13 cellular contexts compared by ENCODE assay signal in genomic region chr1:199272107-199272506, GRCh38.
DNase-seq lines count a peak whose midpoint lies in the region; ATAC-seq, FAIRE-seq and TF ChIP-seq lines count a peak whose summit lies in the region.
"Had no signal": no experiment of that assay in that cellular context is flagged by ENCODE, and none has a peak within 500 bp of the region (broad histone marks: within the 10 kb centered on the region; RNA-seq: fewer than 3 reads in every experiment).

No MANE protein-coding gene starts in this region.

- H3K18ac ChIP-seq in mesenchymal stem cell (ENCODE audit: low read depth in 1 of 2, low read length in 2 of 2), result no peak overlapping the region

- H3K4me2 ChIP-seq in mesenchymal stem cell (ENCODE audit: low read length, poor library complexity, severe bottlenecking), result no peak overlapping the region

- H3K36me3 ChIP-seq in bronchial epithelial cell (ENCODE audit: control insufficient read depth, insufficient read depth, low read length), result no peaks in the 10 kb centered on the region
- H3K36me3 ChIP-seq in mesenchymal stem cell (ENCODE audit: control insufficient read depth in 1 of 2, insufficient read depth in 2 of 2, low read depth in 1 of 2, low read length in 2 of 2), result no peaks in the 10 kb centered on the region
- H3K36me3 ChIP-seq: heart right ventricle had no signal

- no peak overlapping the region for H3K4me3 ChIP-seq in AG04450 (ENCODE audit: low read depth, low read length)
- no peak overlapping the region for H3K4me3 ChIP-seq in bronchial epithelial cell (ENCODE audit: low read depth, low read length)
- H3K4me3 ChIP-seq in mesenchymal stem cell (ENCODE audit: insufficient read depth in 1 of 2, low read depth in 1 of 2, low read length in 2 of 2), result no peak overlapping the region
- H3K4me3 ChIP-seq: heart right ventricle had no signal

- no peak overlapping the region for H2AK5ac ChIP-seq in mesenchymal stem cell (ENCODE audit: low read length, severe bottlenecking)

- H3K9me3 ChIP-seq in AG04450 (ENCODE audit: control insufficient read depth, insufficient read depth, low read length), result no peaks in the 10 kb centered on the region
- H3K9me3 ChIP-seq in mesenchymal stem cell (ENCODE audit: control insufficient read depth, low read length), result no peaks in the 10 kb centered on the region
- H3K9me3 ChIP-seq: heart right ventricle had no signal

- H3K23ac ChIP-seq in mesenchymal stem cell (ENCODE audit: low read length in 2 of 2), result no peak overlapping the region

- WGBS in mesenchymal stem cell, result 0% methylated on average over 1 of the region's 3 CpGs

- no peak for TF ChIP-seq RAD21 in Ishikawa (IDR thresholded peaks at IDR 0.05; ENCODE audit: low read depth)

- DNase-seq in AG04450 (ENCODE audit: low read depth, low spot score) (peak; percentile 29), bronchial epithelial cell (ENCODE audit: low read depth) (peak; percentile 54), mesenchymal stem cell (peak; percentile 70), NCI-H187 (lab: John Stamatoyannopoulos, UW) (no peak), GF-D8 (lab: John Stamatoyannopoulos, UW) (no peak)
- DNase-seq: activated CD4-positive, CD25-positive, alpha-beta regulatory T cell; CD4-positive, CD25-positive, alpha-beta regulatory T cell; NCI-H187 treated with DMSO at 0.1 percent for 48 hours; SHP77 had no signal

- no peak overlapping the region for H2AFZ ChIP-seq in mesenchymal stem cell (ENCODE audit: low read depth, low read length)

- no peak for TF ChIP-seq EP300 in Ishikawa (IDR thresholded peaks at IDR 0.05; ENCODE audit: borderline replicate concordance)

- H3K27ac ChIP-seq in AG04450 (ENCODE audit: low read depth, low read length), result no peak overlapping the region
- peak overlapping the region; percentile 98 for H3K27ac ChIP-seq in mesenchymal stem cell (ENCODE audit: low read length, poor library complexity, severe bottlenecking)
- H3K27ac ChIP-seq: heart right ventricle had no signal

- H3K79me1 ChIP-seq in mesenchymal stem cell (replicated peaks; ENCODE audit: low read length, poor library complexity, severe bottlenecking), result no peaks in the 10 kb centered on the region

- peak overlapping the region; percentile 15 for H3K9ac ChIP-seq in mesenchymal stem cell (ENCODE audit: low read length)

- FAIRE-seq in bronchial epithelial cell (lab: Jason Lieb, UNC), result no peak

- no peak overlapping the region for H3K14ac ChIP-seq in mesenchymal stem cell (ENCODE audit: low read length in 2 of 2)

- H4K8ac ChIP-seq in mesenchymal stem cell (ENCODE audit: low read length), result no peak overlapping the region

- POLR2A ChIA-PET in AG04450 (lab: Yijun Ruan, JAX), result no interaction called here

- no peak for ATAC-seq in GM19452 (IDR thresholded peaks at IDR 0.05; ENCODE audit: unreplicated experiment)
- ATAC-seq in HG03280 (IDR thresholded peaks at IDR 0.05; ENCODE audit: unreplicated experiment), result no peak

- H2BK15ac ChIP-seq in mesenchymal stem cell (ENCODE audit: low read depth, poor library complexity, severe bottlenecking), result no peak overlapping the region

- peaks cover 5% of the 10 kb centered on the region for H3K4me1 ChIP-seq in mesenchymal stem cell (ENCODE audit: control insufficient read depth, insufficient read depth, low read depth, low read length)

- no peak overlapping the region for H2BK120ac ChIP-seq in mesenchymal stem cell (ENCODE audit: low read depth, low read length)

- no peak overlapping the region for H2BK12ac ChIP-seq in mesenchymal stem cell (ENCODE audit: low read length in 2 of 2)

- CTCF ChIA-PET in AG04450 (lab: Charles Lee), result no interaction called here

- no peak overlapping the region for H3K4ac ChIP-seq in mesenchymal stem cell (ENCODE audit: low read depth in 1 of 2, low read length in 2 of 2)

- H3K27me3 ChIP-seq in AG04450 (ENCODE audit: control insufficient read depth, insufficient read depth, low read length), result no peaks in the 10 kb centered on the region
- no peaks in the 10 kb centered on the region for H3K27me3 ChIP-seq in bronchial epithelial cell (ENCODE audit: control insufficient read depth, insufficient read depth, low read length)
- H3K27me3 ChIP-seq in mesenchymal stem cell (ENCODE audit: control insufficient read depth in 1 of 2, insufficient read depth in 1 of 2, low read length in 2 of 2), result no peaks in the 10 kb centered on the region
- H3K27me3 ChIP-seq: heart right ventricle had no signal

- H4K91ac ChIP-seq in mesenchymal stem cell (ENCODE audit: low read length), result no peak overlapping the region

- no peak overlapping the region for H2BK5ac ChIP-seq in mesenchymal stem cell (ENCODE audit: low read depth, low read length, poor library complexity, severe bottlenecking)

- TF ChIP-seq CTCF in AG04450 (IDR thresholded peaks at IDR 0.05; ENCODE audit: low read depth, low read length) (no peak), bronchial epithelial cell (IDR thresholded peaks at IDR 0.05; ENCODE audit: insufficient read depth, low read length, severe bottlenecking) (no peak)

TF ChIP-seq in Ishikawa, 13 proteins besides CTCF, POLR2A, EP300 and RAD21:
- peak; percentile 9; the same call in 1 of the 2 replicates for TF ChIP-seq NFIC (IDR thresholded peaks at IDR 0.05)
- TF ChIP-seq ZBTB7A (IDR thresholded peaks at IDR 0.05; ENCODE audit: low read depth), result no peak
- TF ChIP-seq, protein P1, sequence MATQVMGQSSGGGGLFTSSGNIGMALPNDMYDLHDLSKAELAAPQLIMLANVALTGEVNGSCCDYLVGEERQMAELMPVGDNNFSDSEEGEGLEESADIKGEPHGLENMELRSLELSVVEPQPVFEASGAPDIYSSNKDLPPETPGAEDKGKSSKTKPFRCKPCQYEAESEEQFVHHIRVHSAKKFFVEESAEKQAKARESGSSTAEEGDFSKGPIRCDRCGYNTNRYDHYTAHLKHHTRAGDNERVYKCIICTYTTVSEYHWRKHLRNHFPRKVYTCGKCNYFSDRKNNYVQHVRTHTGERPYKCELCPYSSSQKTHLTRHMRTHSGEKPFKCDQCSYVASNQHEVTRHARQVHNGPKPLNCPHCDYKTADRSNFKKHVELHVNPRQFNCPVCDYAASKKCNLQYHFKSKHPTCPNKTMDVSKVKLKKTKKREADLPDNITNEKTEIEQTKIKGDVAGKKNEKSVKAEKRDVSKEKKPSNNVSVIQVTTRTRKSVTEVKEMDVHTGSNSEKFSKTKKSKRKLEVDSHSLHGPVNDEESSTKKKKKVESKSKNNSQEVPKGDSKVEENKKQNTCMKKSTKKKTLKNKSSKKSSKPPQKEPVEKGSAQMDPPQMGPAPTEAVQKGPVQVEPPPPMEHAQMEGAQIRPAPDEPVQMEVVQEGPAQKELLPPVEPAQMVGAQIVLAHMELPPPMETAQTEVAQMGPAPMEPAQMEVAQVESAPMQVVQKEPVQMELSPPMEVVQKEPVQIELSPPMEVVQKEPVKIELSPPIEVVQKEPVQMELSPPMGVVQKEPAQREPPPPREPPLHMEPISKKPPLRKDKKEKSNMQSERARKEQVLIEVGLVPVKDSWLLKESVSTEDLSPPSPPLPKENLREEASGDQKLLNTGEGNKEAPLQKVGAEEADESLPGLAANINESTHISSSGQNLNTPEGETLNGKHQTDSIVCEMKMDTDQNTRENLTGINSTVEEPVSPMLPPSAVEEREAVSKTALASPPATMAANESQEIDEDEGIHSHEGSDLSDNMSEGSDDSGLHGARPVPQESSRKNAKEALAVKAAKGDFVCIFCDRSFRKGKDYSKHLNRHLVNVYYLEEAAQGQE (IDR thresholded peaks at IDR 0.05; ENCODE audit: low read depth), result no peak
- TF ChIP-seq YY1 (IDR thresholded peaks at IDR 0.05; ENCODE audit: low read depth), result no peak
- TF ChIP-seq MAX (IDR thresholded peaks at IDR 0.05), result no peak
- no peak for TF ChIP-seq EGR1 (IDR thresholded peaks at IDR 0.05)
- no peak for TF ChIP-seq FOXM1 (IDR thresholded peaks at IDR 0.05; ENCODE audit: borderline replicate concordance, low read depth)
- no peak for TF ChIP-seq TAF1 (IDR thresholded peaks at IDR 0.05; ENCODE audit: low read depth)
- TF ChIP-seq CREB1 (IDR thresholded peaks at IDR 0.05; ENCODE audit: low read depth), result no peak
- TF ChIP-seq TEAD4 (IDR thresholded peaks at IDR 0.05), result peak; percentile 34; the same call in 1 of the 2 replicates
- peak; percentile 80 for TF ChIP-seq CEBPB (IDR thresholded peaks at IDR 0.05)
- TF ChIP-seq USF1 (IDR thresholded peaks at IDR 0.05), result no peak
- TF ChIP-seq TCF12 (IDR thresholded peaks at IDR 0.05; ENCODE audit: low read depth), result no peak

Comparison
In these comparisons a context has a peak if more than half of its experiments do, and no peak if none do; other contexts are left out.
1. DNase-seq: peak in AG04450 (single experiment), bronchial epithelial cell (single experiment) and mesenchymal stem cell (single experiment); none in NCI-H187 (0 of 2) and GF-D8 (single experiment).